Comparison of ENCODE assay signal across 1 cellular context in genomic region chr1:52365091-52365745, GRCh38.
TF ChIP-seq lines count a peak whose summit lies in the region.

No MANE protein-coding gene starts in this region.

TF ChIP-seq in HepG2, 621 proteins besides CTCF, POLR2A, EP300 and RAD21 (continues in another document):
- no peak for TF ChIP-seq ZNF18 (CRISPR knock-in tag; IDR thresholded peaks at IDR 0.05; ENCODE audit: insufficient replicate concordance)
- peak; percentile 85 for TF ChIP-seq MAFF (IDR thresholded peaks at IDR 0.05; ENCODE audit: low read depth, low read length)
- TF ChIP-seq TBL1XR1 (IDR thresholded peaks at IDR 0.05; ENCODE audit: borderline replicate concordance, low read length, partially characterized antibody): no peak
- TF ChIP-seq ZNF883 (CRISPR knock-in tag; IDR thresholded peaks at IDR 0.05; ENCODE audit: not compliant biosample characterization): peak; percentile 47
- TF ChIP-seq NFYC (CRISPR knock-in tag; IDR thresholded peaks at IDR 0.05): no peak
- no peak for TF ChIP-seq CREB1 (IDR thresholded peaks at IDR 0.05)
- TF ChIP-seq CREB1 (CRISPR knock-in tag; IDR thresholded peaks at IDR 0.05): peak; percentile 60
- TF ChIP-seq ARNT2 (CRISPR knock-in tag; IDR thresholded peaks at IDR 0.05; ENCODE audit: low read depth): no peak
- no peak for TF ChIP-seq HNF1A (IDR thresholded peaks at IDR 0.05; ENCODE audit: low read depth)
- no peak for TF ChIP-seq HNF1A (CRISPR knock-in tag; IDR thresholded peaks at IDR 0.05; ENCODE audit: borderline replicate concordance)
- TF ChIP-seq CHD2 (IDR thresholded peaks at IDR 0.05; ENCODE audit: low read depth, low read length): no peak
- peak; percentile 3; the same call in 1 of the 2 replicates for TF ChIP-seq ZNF274 (CRISPR knock-in tag; IDR thresholded peaks at IDR 0.05)
- peak; percentile 57; the same call in 1 of the 2 replicates for TF ChIP-seq RXRA (CRISPR knock-in tag; IDR thresholded peaks at IDR 0.05)
- TF ChIP-seq ZXDC (CRISPR knock-in tag; IDR thresholded peaks at IDR 0.05): peak; percentile 81
- peak; percentile 15; the same call in 1 of the 2 replicates for TF ChIP-seq ZNF350 (CRISPR knock-in tag; IDR thresholded peaks at IDR 0.05; ENCODE audit: borderline replicate concordance, low read depth)
- no peak for TF ChIP-seq ATM (IDR thresholded peaks at IDR 0.05; ENCODE audit: borderline replicate concordance)
- 0 out of 2 replicates have a peak, but pooled peaks have one; percentile 2 for TF ChIP-seq AHR (CRISPR knock-in tag; IDR thresholded peaks at IDR 0.05)
- no peak for TF ChIP-seq EEA1 (CRISPR knock-in tag; IDR thresholded peaks at IDR 0.05; ENCODE audit: borderline replicate concordance)
- peak; percentile 15 for TF ChIP-seq XRCC5 (optimal IDR thresholded peaks at IDR 0.05; ENCODE audit: low read length)
- no peak; the same call in 1 of the 2 replicates for TF ChIP-seq ZBTB7A (CRISPR knock-in tag; IDR thresholded peaks at IDR 0.05)
- TF ChIP-seq NBN (conservative IDR thresholded peaks at IDR 0.05): no peak
- TF ChIP-seq ZC3H4 (CRISPR knock-in tag; IDR thresholded peaks at IDR 0.05; ENCODE audit: borderline replicate concordance): no peak
- no peak; the same call in 1 of the 2 replicates for TF ChIP-seq ZSCAN21 (CRISPR knock-in tag; IDR thresholded peaks at IDR 0.05; ENCODE audit: borderline replicate concordance)
- TF ChIP-seq ZNF841 (CRISPR knock-in tag; IDR thresholded peaks at IDR 0.05; ENCODE audit: borderline replicate concordance): no peak
- TF ChIP-seq ZNF230 (CRISPR knock-in tag; IDR thresholded peaks at IDR 0.05): no peak
- peak; percentile 23; the same call in 1 of the 2 replicates for TF ChIP-seq KMT2A (CRISPR knock-in tag; IDR thresholded peaks at IDR 0.05)
- TF ChIP-seq ZNF558 (CRISPR knock-in tag; IDR thresholded peaks at IDR 0.05; ENCODE audit: borderline replicate concordance): 0 out of 2 replicates have a peak, but pooled peaks have one; percentile 79
- TF ChIP-seq MAFK (conservative IDR thresholded peaks at IDR 0.05 in 1 of 2, IDR thresholded peaks at IDR 0.05 in 1 of 2; ENCODE audit: low read length in 2 of 2): peak; percentile 82 to 83
- 0 out of 2 replicates have a peak, but pooled peaks have one; percentile 29 for TF ChIP-seq GZF1 (CRISPR knock-in tag; IDR thresholded peaks at IDR 0.05)
- TF ChIP-seq KLF6 (CRISPR knock-in tag; IDR thresholded peaks at IDR 0.05): no peak
- 0 out of 2 replicates have a peak, but pooled peaks have one; percentile 52 for TF ChIP-seq ZFP36L1 (CRISPR knock-in tag; IDR thresholded peaks at IDR 0.05)
- TF ChIP-seq GFI1 (CRISPR knock-in tag; IDR thresholded peaks at IDR 0.05; ENCODE audit: borderline replicate concordance): 0 out of 2 replicates have a peak, but pooled peaks have one; percentile 8
- TF ChIP-seq NRL (CRISPR knock-in tag; IDR thresholded peaks at IDR 0.05; ENCODE audit: borderline replicate concordance): 0 out of 2 replicates have a peak, but pooled peaks have one; percentile 7
- no peak for TF ChIP-seq HOXA3 (CRISPR knock-in tag; IDR thresholded peaks at IDR 0.05)
- peak; percentile 25; the same call in 1 of the 2 replicates for TF ChIP-seq ZNF512B (CRISPR knock-in tag; IDR thresholded peaks at IDR 0.05; ENCODE audit: borderline replicate concordance)
- TF ChIP-seq FOXP1 (IDR thresholded peaks at IDR 0.05): no peak
- TF ChIP-seq FOXP1 (CRISPR knock-in tag; IDR thresholded peaks at IDR 0.05): no peak
- 0 out of 2 replicates have a peak, but pooled peaks have one; percentile 23 for TF ChIP-seq PITX1 (CRISPR knock-in tag; IDR thresholded peaks at IDR 0.05)
- TF ChIP-seq, protein P1, sequence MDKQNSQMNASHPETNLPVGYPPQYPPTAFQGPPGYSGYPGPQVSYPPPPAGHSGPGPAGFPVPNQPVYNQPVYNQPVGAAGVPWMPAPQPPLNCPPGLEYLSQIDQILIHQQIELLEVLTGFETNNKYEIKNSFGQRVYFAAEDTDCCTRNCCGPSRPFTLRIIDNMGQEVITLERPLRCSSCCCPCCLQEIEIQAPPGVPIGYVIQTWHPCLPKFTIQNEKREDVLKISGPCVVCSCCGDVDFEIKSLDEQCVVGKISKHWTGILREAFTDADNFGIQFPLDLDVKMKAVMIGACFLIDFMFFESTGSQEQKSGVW (CRISPR knock-in tag; IDR thresholded peaks at IDR 0.05; ENCODE audit: borderline replicate concordance): 0 out of 2 replicates have a peak, but pooled peaks have one; percentile 38
- TF ChIP-seq ZNF280B (CRISPR knock-in tag; IDR thresholded peaks at IDR 0.05; ENCODE audit: borderline replicate concordance): 0 out of 2 replicates have a peak, but pooled peaks have one; percentile 2
- TF ChIP-seq FOSL2 (CRISPR knock-in tag; IDR thresholded peaks at IDR 0.05): 0 out of 2 replicates have a peak, but pooled peaks have one; percentile 11
- TF ChIP-seq ELF3 (CRISPR knock-in tag; IDR thresholded peaks at IDR 0.05): no peak
- TF ChIP-seq, protein P2, sequence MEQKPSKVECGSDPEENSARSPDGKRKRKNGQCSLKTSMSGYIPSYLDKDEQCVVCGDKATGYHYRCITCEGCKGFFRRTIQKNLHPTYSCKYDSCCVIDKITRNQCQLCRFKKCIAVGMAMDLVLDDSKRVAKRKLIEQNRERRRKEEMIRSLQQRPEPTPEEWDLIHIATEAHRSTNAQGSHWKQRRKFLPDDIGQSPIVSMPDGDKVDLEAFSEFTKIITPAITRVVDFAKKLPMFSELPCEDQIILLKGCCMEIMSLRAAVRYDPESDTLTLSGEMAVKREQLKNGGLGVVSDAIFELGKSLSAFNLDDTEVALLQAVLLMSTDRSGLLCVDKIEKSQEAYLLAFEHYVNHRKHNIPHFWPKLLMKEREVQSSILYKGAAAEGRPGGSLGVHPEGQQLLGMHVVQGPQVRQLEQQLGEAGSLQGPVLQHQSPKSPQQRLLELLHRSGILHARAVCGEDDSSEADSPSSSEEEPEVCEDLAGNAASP (CRISPR knock-in tag; IDR thresholded peaks at IDR 0.05; ENCODE audit: borderline replicate concordance): peak; percentile 93; the same call in 1 of the 2 replicates
- TF ChIP-seq, protein P3, sequence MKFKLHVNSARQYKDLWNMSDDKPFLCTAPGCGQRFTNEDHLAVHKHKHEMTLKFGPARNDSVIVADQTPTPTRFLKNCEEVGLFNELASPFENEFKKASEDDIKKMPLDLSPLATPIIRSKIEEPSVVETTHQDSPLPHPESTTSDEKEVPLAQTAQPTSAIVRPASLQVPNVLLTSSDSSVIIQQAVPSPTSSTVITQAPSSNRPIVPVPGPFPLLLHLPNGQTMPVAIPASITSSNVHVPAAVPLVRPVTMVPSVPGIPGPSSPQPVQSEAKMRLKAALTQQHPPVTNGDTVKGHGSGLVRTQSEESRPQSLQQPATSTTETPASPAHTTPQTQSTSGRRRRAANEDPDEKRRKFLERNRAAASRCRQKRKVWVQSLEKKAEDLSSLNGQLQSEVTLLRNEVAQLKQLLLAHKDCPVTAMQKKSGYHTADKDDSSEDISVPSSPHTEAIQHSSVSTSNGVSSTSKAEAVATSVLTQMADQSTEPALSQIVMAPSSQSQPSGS (CRISPR knock-in tag; IDR thresholded peaks at IDR 0.05): peak; percentile 5; the same call in 1 of the 2 replicates
- TF ChIP-seq, protein P4, sequence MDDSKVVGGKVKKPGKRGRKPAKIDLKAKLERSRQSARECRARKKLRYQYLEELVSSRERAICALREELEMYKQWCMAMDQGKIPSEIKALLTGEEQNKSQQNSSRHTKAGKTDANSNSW (CRISPR knock-in tag; IDR thresholded peaks at IDR 0.05; ENCODE audit: borderline replicate concordance): no peak
- 0 out of 2 replicates have a peak, but pooled peaks have one; percentile 16 for TF ChIP-seq ZSCAN25 (CRISPR knock-in tag; IDR thresholded peaks at IDR 0.05)
- 0 out of 2 replicates have a peak, but pooled peaks have one; percentile 9 for TF ChIP-seq ZNF329 (CRISPR knock-in tag; IDR thresholded peaks at IDR 0.05; ENCODE audit: low read depth)
